1 cellular context compared by ENCODE assay signal in genomic region chr11:119716475-119717057, GRCh38.
TF ChIP-seq lines count a peak whose summit lies in the region.

No MANE protein-coding gene starts in this region.

TF ChIP-seq in GM23338, 12 proteins besides CTCF, POLR2A, EP300 and RAD21 (continued from another document):
- TF ChIP-seq ZNF462 (CRISPR knock-in tag; IDR thresholded peaks at IDR 0.05): no peak
- TF ChIP-seq STAT1 (IDR thresholded peaks at IDR 0.05; ENCODE audit: unreplicated experiment): no peak
- no peak for TF ChIP-seq POLR2AphosphoS5 (IDR thresholded peaks at IDR 0.05; ENCODE audit: low read depth)
